In the genomic region with DNA sequence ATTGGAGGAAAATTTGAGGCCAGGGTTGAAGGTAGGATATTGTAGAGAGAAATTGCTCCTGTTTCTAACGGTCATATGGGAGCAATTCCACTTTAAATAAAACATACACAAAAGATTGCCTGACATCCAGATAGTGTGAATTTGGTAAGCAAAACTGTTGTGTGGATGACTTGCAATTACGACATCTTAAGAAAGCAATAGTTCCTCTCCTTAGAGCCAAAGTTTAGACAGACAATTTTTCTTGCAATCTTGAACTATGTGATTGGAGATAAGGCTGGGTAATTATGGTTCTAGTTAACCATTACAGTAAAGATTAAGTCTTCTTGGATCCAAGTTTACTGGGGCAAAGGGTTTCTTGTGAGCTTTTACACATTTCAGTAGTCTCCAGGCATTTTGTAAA, we compare ENCODE assay signal across 25 cellular contexts.
A peak's percentile ranks its signal among the peaks of the same experiment; 100 is the strongest.
DNase-seq lines count a peak whose midpoint lies in the region; ATAC-seq, FAIRE-seq and TF ChIP-seq lines count a peak whose summit lies in the region.
"Had no signal": no experiment of that assay in that cellular context is flagged by ENCODE, and none has a peak within 500 bp of the region (broad histone marks: within the 10 kb centered on the region; RNA-seq: fewer than 3 reads in every experiment).

No MANE protein-coding gene starts in this region.

- H3K4me2 ChIP-seq in K562 (ENCODE audit: insufficient read depth, low read length): no peak overlapping the region
- H3K4me2 ChIP-seq: BLaER1 had no signal

- WGBS in K562 (ENCODE audit: insufficient coverage, low coverage, missing lambda C conversion rate): 2% methylated on average over 2 of the region's 2 CpGs

- CTCF ChIA-PET in K562 (lab: Yijun Ruan, JAX; ENCODE audit: low intra/inter-chr PET ratio): no interaction called here

- no peak for TF ChIP-seq RAD21 in K562 (CRISPR knock-in tag; conservative IDR thresholded peaks at IDR 0.05 in 1 of 2, IDR thresholded peaks at IDR 0.05 in 1 of 2)

- TF ChIP-seq CTCF in K562 (IDR thresholded peaks at IDR 0.05 in 2 of 3, conservative IDR thresholded peaks at IDR 0.05 in 1 of 3; ENCODE audit: insufficient read depth in 2 of 3, low read depth in 1 of 3, low read length in 3 of 3): no peak

- no peak for TF ChIP-seq POLR2A in K562 (conservative IDR thresholded peaks at IDR 0.05)

- no peaks in the 10 kb centered on the region for H3K27me3 ChIP-seq in K562 (ENCODE audit: control insufficient read depth in 2 of 2, insufficient read depth in 2 of 2, low read length in 2 of 2)
- H3K27me3 ChIP-seq: BLaER1 had no signal

- no peak overlapping the region for H3K27ac ChIP-seq in K562 (ENCODE audit: extremely low read depth, low read depth, low read length)
- H3K27ac ChIP-seq: BLaER1, HL-60 had no signal

- H4K20me1 ChIP-seq in K562 (replicated peaks; ENCODE audit: control insufficient read depth, insufficient read depth, low read length): no peaks in the 10 kb centered on the region
- H4K20me1 ChIP-seq: BLaER1 had no signal

- no peak for TF ChIP-seq EP300 in K562 (IDR thresholded peaks at IDR 0.05; ENCODE audit: low read length)

- H3K9me3 ChIP-seq in K562 (replicated peaks; ENCODE audit: control insufficient read depth, insufficient read depth, low read depth, low read length): no peaks in the 10 kb centered on the region
- H3K9me3 ChIP-seq: BLaER1 had no signal

- no TSS peak for BruUV-seq in K562 (replicated peaks; lab: Mats Ljungman, UMichigan)

- no peak overlapping the region for H2AFZ ChIP-seq in K562 (ENCODE audit: low read depth, low read length)

- no peak overlapping the region for H3K4me3 ChIP-seq in K562
- H3K4me3 ChIP-seq: BLaER1 had no signal

- H3K9me1 ChIP-seq in K562 (ENCODE audit: control insufficient read depth, insufficient read depth, low read length): no peaks in the 10 kb centered on the region

- H3K36me3 ChIP-seq in K562 (ENCODE audit: control insufficient read depth, insufficient read depth, low read length): no peaks in the 10 kb centered on the region
- H3K36me3 ChIP-seq: BLaER1 had no signal

- POLR2A ChIA-PET in K562 (lab: Yijun Ruan, JAX): no interaction called here

- in situ Hi-C loops in Caki2 (cut with HindIII; ENCODE audit: low pct_unique_long_range_greater_than_20kb, low sequenced_read_pairs) (no loop called here), K562 (cut with MboI) (no loop called here)

- intact Hi-C loops in K562 (cut with micrococcal nuclease): no loop called here

- no peak overlapping the region for H3K9ac ChIP-seq in K562 (ENCODE audit: insufficient read depth in 1 of 2, low read depth in 2 of 2, low read length in 2 of 2)
- H3K9ac ChIP-seq: BLaER1 had no signal

- no peak for FAIRE-seq in K562 (lab: Jason Lieb, UNC)
- FAIRE-seq: G401.6, GM12892 had no signal

- DNase-seq in Caki2 (ENCODE audit: low read depth): peak; percentile 82
- peak; percentile 63 for DNase-seq in OCI-M1 (lab: John Stamatoyannopoulos, UW)
- no peak for DNase-seq in K562 (ENCODE audit: extremely low read depth in 1 of 4, low spot score in 3 of 4)
- peak; percentile 37 for DNase-seq in kidney glomerular epithelial cell (lab: John Stamatoyannopoulos, UW)
- DNase-seq in stimulated activated CD4-positive, alpha-beta T cell treated with anti-CD3 and anti-CD28 coated beads, Interleukin-2, amount 100 ng/mL, for 24 hours: no peak
- DNase-seq in AG08395 (ENCODE audit: low spot score): no peak
- DNase-seq in HT-29 (ENCODE audit: low spot score): no peak
- DNase-seq: Calu3; CD4-positive, alpha-beta memory T cell; GOT3; IMR-90; MV-4-11; NCI-H1105 treated with DMSO at 0.1 percent for 48 hours; NCI-H2081; NCI-H2171; NCI-H524 treated with DMSO at 0.1 percent for 48 hours; NCI-H82; RPMI8226; SHP77 treated with DMSO at 0.1 percent for 48 hours had no signal

- no peaks in the 10 kb centered on the region for H3K4me1 ChIP-seq in K562 (replicated peaks in 1 of 2; ENCODE audit: control insufficient read depth in 2 of 2, insufficient read depth in 2 of 2, low read length in 2 of 2)
- H3K4me1 ChIP-seq: BLaER1 had no signal

- H3K79me2 ChIP-seq in K562 (ENCODE audit: control insufficient read depth, insufficient read depth, low read length): no peaks in the 10 kb centered on the region

- ATAC-seq in K562 (no peak), GM18858 (IDR thresholded peaks at IDR 0.05; ENCODE audit: unreplicated experiment) (no peak)
- ATAC-seq: HCT116 had no signal

TF ChIP-seq in K562, 482 proteins besides CTCF, POLR2A, EP300 and RAD21:
- 0 out of 2 replicates have a peak, but pooled peaks have one; percentile 29 for TF ChIP-seq HMBOX1 (IDR thresholded peaks at IDR 0.05)
- TF ChIP-seq HDAC2 (IDR thresholded peaks at IDR 0.05): no peak
- peak; percentile 53; the same call in 1 of the 2 replicates for TF ChIP-seq MAFG (tag; conservative IDR thresholded peaks at IDR 0.05)
- TF ChIP-seq C11orf30 (IDR thresholded peaks at IDR 0.05; ENCODE audit: low read depth): peak; percentile 33; the same call in 1 of the 2 replicates
TF ChIP-seq in K562: peak in this region for 3.

Comparison
In these comparisons a context has a peak if more than half of its experiments do, and no peak if none do; other contexts are left out.
1. DNase-seq: peak in Caki2 (single experiment), OCI-M1 (single experiment) and kidney glomerular epithelial cell (single experiment); none in K562 (0 of 4), stimulated activated CD4-positive, alpha-beta T cell treated with anti-CD3 and anti-CD28 coated beads, Interleukin-2, amount 100 ng/mL, for 24 hours (0 of 2), AG08395 (single experiment) and HT-29 (single experiment).